Comparison of ENCODE assay signal across 1 cellular context in genomic region chr4:73019462-73020047, GRCh38.
TF ChIP-seq lines count a peak whose summit lies in the region.

No MANE protein-coding gene starts in this region.

TF ChIP-seq in endothelial cell of umbilical vein, 7 proteins besides CTCF, POLR2A, EP300 and RAD21:
- TF ChIP-seq EZH2 (IDR thresholded peaks at IDR 0.05; ENCODE audit: borderline replicate concordance, low read depth, low read length, severe bottlenecking) (no peak), JUN (IDR thresholded peaks at IDR 0.05; ENCODE audit: borderline replicate concordance, insufficient read depth, insufficient read length, low read depth) (no peak)
